ENCODE assay signal across 23 cellular contexts in genomic region chr12:22881878-22882277, GRCh38.
"Had no signal": no experiment of that assay in that cellular context is flagged by ENCODE, and none has a peak within 500 bp of the region (broad histone marks: within the 10 kb centered on the region; RNA-seq: fewer than 3 reads in every experiment).

No MANE protein-coding gene starts in this region.

- H3K36me3 Mint-ChIP-seq: IgD-negative memory B cell had no signal

- H3K4me3 ChIP-seq: K562, SJSA1, SK-N-MC had no signal

- DNase-seq: Kasumi-1, MM.1S, NCI-H1092 treated with DMSO at 0.1 percent for 48 hours, NCI-H1436, NCI-H187, NCI-H2029, NCI-H2081 treated with DMSO at 0.1 percent for 48 hours, NCI-H2171, NCI-H226, NCI-H446, NCI-H510A, NCI-H524 treated with DMSO at 0.1 percent for 48 hours, NCI-H69, NCI-H774, Right ventricle myocardium superior, RPMI8226, SIG-M5 had no signal

- H3K9me3 ChIP-seq: SJSA1 had no signal

- H3K9me3 Mint-ChIP-seq: IgD-negative memory B cell had no signal

- H3K27me3 Mint-ChIP-seq: IgD-negative memory B cell had no signal

- H3K36me3 ChIP-seq: SJSA1 had no signal

- H3K4me1 ChIP-seq: SJSA1 had no signal

- H3K27ac ChIP-seq: HL-60, KMS-11, SJSA1, SK-N-MC had no signal

- ATAC-seq: K562 had no signal
